Comparison of ENCODE assay signal across 1 cellular context in the genomic region with DNA sequence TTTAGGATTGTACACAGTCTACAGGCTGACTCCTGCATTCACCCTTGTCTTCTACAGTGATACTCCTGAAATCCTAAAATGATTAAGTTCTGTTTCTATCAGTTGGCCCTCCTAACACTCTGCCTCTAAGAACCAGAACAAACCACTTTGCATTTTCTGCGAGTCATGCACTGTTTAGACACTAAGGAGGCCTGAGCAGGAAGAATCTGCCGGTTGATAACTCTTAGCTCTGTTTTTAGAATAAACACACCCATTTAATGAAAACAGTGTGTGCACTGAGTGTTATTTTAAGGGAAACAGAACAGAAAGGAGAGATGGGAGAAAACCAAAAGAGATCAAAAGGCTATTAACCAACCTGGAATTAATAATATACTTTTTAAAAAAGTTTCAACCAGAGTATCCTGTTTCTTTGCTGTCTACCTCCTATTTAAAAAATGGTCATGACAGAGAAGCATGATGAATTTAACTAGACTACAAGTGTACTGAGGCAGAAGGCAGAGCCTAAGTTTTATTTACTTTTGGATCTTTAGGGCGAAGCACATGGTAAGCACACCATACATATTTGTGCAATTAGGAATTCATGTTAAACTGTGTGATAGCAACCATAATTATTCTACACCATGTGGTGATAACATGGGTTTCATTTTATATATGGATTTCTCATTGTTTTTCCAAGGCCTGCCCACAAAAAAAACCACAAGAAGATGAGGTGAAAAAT.
TF ChIP-seq lines count a peak whose summit lies in the region.

No MANE protein-coding gene starts in this region.

TF ChIP-seq in H1, 55 proteins besides CTCF, POLR2A, EP300 and RAD21:
- TF ChIP-seq POLR2AphosphoS5 (IDR thresholded peaks at IDR 0.05; ENCODE audit: low read depth, low read length), result no peak
- no peak for TF ChIP-seq ZNF274 (IDR thresholded peaks at IDR 0.05; ENCODE audit: borderline replicate concordance, extremely low read depth, low read length)
- no peak for TF ChIP-seq NRF1 (IDR thresholded peaks at IDR 0.05; ENCODE audit: low read depth, low read length)
- TF ChIP-seq CTBP2 (IDR thresholded peaks at IDR 0.05; ENCODE audit: borderline replicate concordance, insufficient read depth, insufficient read length, low read length), result no peak
- TF ChIP-seq, protein P1, sequence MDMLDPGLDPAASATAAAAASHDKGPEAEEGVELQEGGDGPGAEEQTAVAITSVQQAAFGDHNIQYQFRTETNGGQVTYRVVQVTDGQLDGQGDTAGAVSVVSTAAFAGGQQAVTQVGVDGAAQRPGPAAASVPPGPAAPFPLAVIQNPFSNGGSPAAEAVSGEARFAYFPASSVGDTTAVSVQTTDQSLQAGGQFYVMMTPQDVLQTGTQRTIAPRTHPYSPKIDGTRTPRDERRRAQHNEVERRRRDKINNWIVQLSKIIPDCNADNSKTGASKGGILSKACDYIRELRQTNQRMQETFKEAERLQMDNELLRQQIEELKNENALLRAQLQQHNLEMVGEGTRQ (IDR thresholded peaks at IDR 0.05; ENCODE audit: low read length), result no peak
- no peak for TF ChIP-seq NANOG (IDR thresholded peaks at IDR 0.05; ENCODE audit: insufficient read depth, low read depth, low read length, poor library complexity, severe bottlenecking)
